ENCODE assay signal across 1 cellular context in genomic region chr4:27049101-27049829, GRCh38.
TF ChIP-seq lines count a peak whose summit lies in the region.

No MANE protein-coding gene starts in this region.

TF ChIP-seq in H1, 55 proteins besides CTCF, POLR2A, EP300 and RAD21:
- no peak for TF ChIP-seq RFX5 (IDR thresholded peaks at IDR 0.05; ENCODE audit: borderline replicate concordance, low read depth, low read length)
- no peak for TF ChIP-seq NRF1 (IDR thresholded peaks at IDR 0.05; ENCODE audit: low read depth, low read length)
- no peak for TF ChIP-seq YY1 (IDR thresholded peaks at IDR 0.05; ENCODE audit: low read depth, low read length)
- no peak for TF ChIP-seq SAP30 (IDR thresholded peaks at IDR 0.05; ENCODE audit: insufficient read depth, insufficient replicate concordance, low read length)
- no peak for TF ChIP-seq SP2 (IDR thresholded peaks at IDR 0.05; ENCODE audit: low read length)
- TF ChIP-seq EGR1 (IDR thresholded peaks at IDR 0.05; ENCODE audit: borderline replicate concordance, low read depth, low read length) = no peak
- TF ChIP-seq HDAC2 (IDR thresholded peaks at IDR 0.05; ENCODE audit: borderline replicate concordance in 1 of 2, low read depth in 2 of 2, low read length in 2 of 2) = no peak
- TF ChIP-seq CHD2 (IDR thresholded peaks at IDR 0.05; ENCODE audit: low read length) = no peak
- TF ChIP-seq RBBP5 (IDR thresholded peaks at IDR 0.05; ENCODE audit: borderline replicate concordance, low read depth, low read length) = no peak
- TF ChIP-seq TEAD4 (IDR thresholded peaks at IDR 0.05; ENCODE audit: low read depth, low read length) = no peak
- no peak for TF ChIP-seq E2F6 (IDR thresholded peaks at IDR 0.05)
- no peak for TF ChIP-seq KDM1A (IDR thresholded peaks at IDR 0.05; ENCODE audit: borderline replicate concordance, low read length)
- no peak for TF ChIP-seq CTBP2 (IDR thresholded peaks at IDR 0.05; ENCODE audit: borderline replicate concordance, insufficient read depth, insufficient read length, low read length)
- TF ChIP-seq SIN3A (conservative IDR thresholded peaks at IDR 0.05 in 1 of 2, IDR thresholded peaks at IDR 0.05 in 1 of 2; ENCODE audit: low read depth in 1 of 2, low read length in 2 of 2) = no peak
- no peak for TF ChIP-seq PHF8 (conservative IDR thresholded peaks at IDR 0.05; ENCODE audit: low read depth, low read length)
